20 cellular contexts compared by ENCODE assay signal in genomic region chr3:194281766-194282165, GRCh38.
"Had no signal": no experiment of that assay in that cellular context is flagged by ENCODE, and none has a peak within 500 bp of the region (broad histone marks: within the 10 kb centered on the region; RNA-seq: fewer than 3 reads in every experiment).

No MANE protein-coding gene starts in this region.

- H3K4me3 ChIP-seq: hepatocyte, left ventricle myocardium inferior, suprapubic skin, tibial nerve, uterus had no signal

- ATAC-seq: activated CD4-positive, alpha-beta T cell treated with anti-CD3 and anti-CD28 coated beads for 36 hours; activated CD8-positive, alpha-beta memory T cell treated with anti-CD3 and anti-CD28 coated beads, Interleukin-2, amount 10 ng/mL, durations not matched to agents 7 days and 5 days; SK-N-SH treated with all-trans-retinoic acid at 6 μM for 48 hours; stimulated activated naive CD8-positive, alpha-beta T cell treated with anti-CD3 and anti-CD28 coated beads, Interleukin-15, amount 100 ng/mL, for 72 hours had no signal

- H3K27me3 ChIP-seq: hepatocyte, suprapubic skin, uterus had no signal

- H3K27ac Mint-ChIP-seq: activated CD4-positive, alpha-beta T cell treated with anti-CD3 and anti-CD28 coated beads for 36 hours; activated CD8-positive, alpha-beta memory T cell treated with anti-CD3 and anti-CD28 coated beads, Interleukin-2, amount 10 ng/mL, durations not matched to agents 7 days and 5 days; activated naive CD8-positive, alpha-beta T cell; immature natural killer cell; progenitor cell of endocrine pancreas; stimulated activated naive CD8-positive, alpha-beta T cell treated with anti-CD3 and anti-CD28 coated beads, Interleukin-15, amount 100 ng/mL, for 72 hours had no signal

- H3K36me3 Mint-ChIP-seq: activated CD8-positive, alpha-beta memory T cell treated with anti-CD3 and anti-CD28 coated beads, Interleukin-2, amount 10 ng/mL, durations not matched to agents 7 days and 5 days; activated naive CD8-positive, alpha-beta T cell; immature natural killer cell had no signal

- H3K9me3 Mint-ChIP-seq: immature natural killer cell; stimulated activated naive CD8-positive, alpha-beta T cell treated with anti-CD3 and anti-CD28 coated beads, Interleukin-15, amount 100 ng/mL, for 72 hours had no signal

- DNase-seq: activated CD4-positive, alpha-beta T cell treated with anti-CD3 and anti-CD28 coated beads for 36 hours; activated CD4-positive, alpha-beta T cell treated with anti-CD3 and anti-CD28 coated beads, Interleukin-2, amount 50 U/mL, for 4 hours; activated CD8-positive, alpha-beta memory T cell treated with anti-CD3 and anti-CD28 coated beads, Interleukin-2, amount 10 ng/mL, durations not matched to agents 7 days and 5 days; activated gamma-delta T cell treated with Interleukin-2 at 50 U/mL for 16 hours; cortex of kidney; effector CD4-positive, alpha-beta T cell; erythroblast; foreskin fibroblast; immature natural killer cell; kidney glomerular epithelial cell; left ventricle myocardium inferior; retina; stimulated activated naive CD8-positive, alpha-beta T cell treated with anti-CD3 and anti-CD28 coated beads, Interleukin-15, amount 100 ng/mL, for 72 hours had no signal

- H3K36me3 ChIP-seq: left ventricle myocardium inferior, suprapubic skin, tibial nerve, uterus had no signal

- H3K4me1 Mint-ChIP-seq: activated CD4-positive, alpha-beta T cell treated with anti-CD3 and anti-CD28 coated beads for 36 hours; activated CD8-positive, alpha-beta memory T cell treated with anti-CD3 and anti-CD28 coated beads, Interleukin-2, amount 10 ng/mL, durations not matched to agents 7 days and 5 days; stimulated activated naive CD8-positive, alpha-beta T cell treated with anti-CD3 and anti-CD28 coated beads, Interleukin-15, amount 100 ng/mL, for 72 hours had no signal

- H3K27me3 Mint-ChIP-seq: activated CD4-positive, alpha-beta T cell treated with anti-CD3 and anti-CD28 coated beads for 36 hours; activated naive CD8-positive, alpha-beta T cell had no signal

- H3K9me3 ChIP-seq: left ventricle myocardium inferior, suprapubic skin, tibial nerve, uterus had no signal

- H3K4me3 Mint-ChIP-seq: activated CD4-positive, alpha-beta T cell treated with anti-CD3 and anti-CD28 coated beads for 36 hours; activated CD8-positive, alpha-beta memory T cell treated with anti-CD3 and anti-CD28 coated beads, Interleukin-2, amount 10 ng/mL, durations not matched to agents 7 days and 5 days; activated naive CD8-positive, alpha-beta T cell; immature natural killer cell; stimulated activated naive CD8-positive, alpha-beta T cell treated with anti-CD3 and anti-CD28 coated beads, Interleukin-15, amount 100 ng/mL, for 72 hours had no signal

- H3K27ac ChIP-seq: left ventricle myocardium inferior, suprapubic skin, uterus had no signal
